ENCODE assay signal across 28 cellular contexts in the genomic region with DNA sequence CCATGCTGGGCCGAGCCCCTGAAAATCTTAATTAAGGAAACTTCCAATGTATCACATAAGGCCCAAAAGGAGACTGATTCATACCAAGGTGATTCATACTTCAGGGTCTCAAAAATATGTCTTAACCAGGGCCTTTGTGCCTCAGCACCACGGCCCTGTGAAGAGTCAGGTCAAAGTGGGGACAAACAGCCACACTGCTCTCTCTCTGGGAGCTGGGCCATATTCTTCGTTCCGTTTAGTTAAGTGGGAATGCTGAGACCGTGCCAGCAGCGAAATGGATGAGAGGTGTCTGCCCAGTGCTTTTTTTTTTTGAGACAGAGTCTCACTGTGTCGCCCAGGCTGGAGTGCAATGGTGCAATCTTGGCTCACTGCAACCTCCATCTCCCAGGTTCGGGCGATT. TPM values are rescaled to one million over a fixed set of nuclear protein-coding genes. Genes with fewer than 3 reads are reported as not detected.
A peak's percentile ranks its signal among the peaks of the same experiment; 100 is the strongest.
DNase-seq lines count a peak whose midpoint lies in the region; ATAC-seq and TF ChIP-seq lines count a peak whose summit lies in the region.
"Had no signal": no experiment of that assay in that cellular context is flagged by ENCODE, and none has a peak within 500 bp of the region (broad histone marks: within the 10 kb centered on the region; RNA-seq: fewer than 3 reads in every experiment).

No MANE protein-coding gene starts in this region.

- TF ChIP-seq CTCF in heart right ventricle (IDR thresholded peaks at IDR 0.05) = no peak
- TF ChIP-seq CTCF in sigmoid colon (IDR thresholded peaks at IDR 0.05) = no peak

- no peak overlapping the region for H2AFZ ChIP-seq in GM23248
- H2AFZ ChIP-seq: PC-9 had no signal

- no peak overlapping the region for H3K4me2 ChIP-seq in GM23248 (ENCODE audit: unreplicated experiment)
- H3K4me2 ChIP-seq: PC-9 had no signal

- peak; percentile 60 to 91 (median 78) for ATAC-seq in heart right ventricle
- no peak for ATAC-seq in HG03196 (IDR thresholded peaks at IDR 0.05; ENCODE audit: unreplicated experiment)
- ATAC-seq: activated CD4-positive, alpha-beta T cell treated with anti-CD3 and anti-CD28 coated beads for 36 hours; activated naive CD4-positive, alpha-beta T cell treated with anti-CD3 and anti-CD28 coated beads, Interleukin-2, amount 50 U/mL, for 72 hours; GM12878; K562; left colon; sciatic nerve had no signal

- no peaks in the 10 kb centered on the region for H3K79me2 ChIP-seq in GM23248 (ENCODE audit: insufficient read depth)

- no peak overlapping the region for H3K4me3 ChIP-seq in GM23248
- H3K4me3 ChIP-seq in heart right ventricle = no peak overlapping the region
- no peak overlapping the region for H3K4me3 ChIP-seq in sigmoid colon
- H3K4me3 ChIP-seq: GM12878, K562, PC-9, tibial nerve had no signal

- no peak for TF ChIP-seq POLR2A in sigmoid colon (IDR thresholded peaks at IDR 0.05)

- peak; percentile 50 for DNase-seq in GM23248
- DNase-seq in astrocyte of the hippocampus (ENCODE audit: low read depth, low spot score) = peak; percentile 67
- DNase-seq in heart right ventricle = peak; percentile 54 to 58
- DNase-seq in sigmoid colon = peak; percentile 85
- DNase-seq in DMS153 treated with DMSO at 0.1 percent for 48 hours (lab: John Stamatoyannopoulos, UW; ENCODE audit: unreplicated experiment) = no peak
- DNase-seq in NCI-H510A (lab: John Stamatoyannopoulos, UW) = no peak
- no peak for DNase-seq in stimulated activated naive CD4-positive, alpha-beta T cell treated with Interleukin-2 at 50 U/mL for 16 hours (lab: John Stamatoyannopoulos, UW)
- DNase-seq: activated CD4-positive, alpha-beta T cell treated with anti-CD3 and anti-CD28 coated beads for 36 hours; activated CD8-positive, alpha-beta memory T cell treated with anti-CD3 and anti-CD28 coated beads for 24 hours; CD8-positive, alpha-beta memory T cell; central memory CD4-positive, alpha-beta T cell; EL; erythroblast; H9; left colon; NCI-H1930; NCI-H526 treated with DMSO at 0.1 percent for 48 hours; PC-9; posterior cingulate gyrus; SHP77 treated with DMSO at 0.1 percent for 48 hours; stimulated activated CD4-positive, alpha-beta T cell treated with anti-CD3 and anti-CD28 coated beads, Interleukin-4, amount 100 ng/mL, for 1 hour; T-helper 9 cell had no signal

- no peaks in the 10 kb centered on the region for H4K20me1 ChIP-seq in GM23248 (ENCODE audit: insufficient read depth)

- in situ Hi-C loops in GM23248 (cut with MboI) = no loop called here

- H3K9me2 ChIP-seq in GM23248 (ENCODE audit: insufficient read depth) = no peaks in the 10 kb centered on the region

- intact Hi-C loops in heart right ventricle (cut with DNase I) = loop anchor here in 1 of 10 donors (2.0 kb wide), 1 partner anchor 14 kb away; no protein-coding TSS in a partner anchor
- intact Hi-C loops in sigmoid colon (cut with DNase I) = no loop called here

- H3K4me1 ChIP-seq in GM23248 (ENCODE audit: insufficient read depth) (peaks cover 25% of the 10 kb centered on the region), heart right ventricle (peaks cover 0 to 15% (median 6%) of the 10 kb centered on the region in 9 donors), sigmoid colon (peaks cover 0 to 27% (median 11%) of the 10 kb centered on the region in 4 donors)

- peaks cover 25% of the 10 kb centered on the region for H3F3A ChIP-seq in GM23248 (ENCODE audit: insufficient read depth)

- 59 to 64% methylated on average over 9 of the region's 9 CpGs for WGBS in GM23248 (ENCODE audit: low coverage in 1 of 2, low lambda C conversion rate in 2 of 2, missing lambda C conversion rate in 2 of 2), 2 experiments
- 56 to 62% methylated on average over 9 of the region's 9 CpGs for whole genome bisulfite sequencing in heart right ventricle, 2 donors
- 92 to 95% methylated on average over 9 of the region's 9 CpGs for WGBS in sigmoid colon, 2 donors

- H3K36me3 ChIP-seq in GM23248 (ENCODE audit: low read depth) = no peaks in the 10 kb centered on the region
- H3K36me3 ChIP-seq in heart right ventricle = no peaks in the 10 kb centered on the region
- no peaks in the 10 kb centered on the region for H3K36me3 ChIP-seq in sigmoid colon
- H3K36me3 ChIP-seq: tibial nerve had no signal

- no peak overlapping the region for H3K9ac ChIP-seq in GM23248

- H3K9me3 ChIP-seq in GM23248 (ENCODE audit: low read depth) (no peaks in the 10 kb centered on the region), heart right ventricle (no peaks in the 10 kb centered on the region), sigmoid colon (no peaks in the 10 kb centered on the region)
- H3K9me3 ChIP-seq: tibial nerve had no signal

- no peaks in the 10 kb centered on the region for H3K27me3 ChIP-seq in GM23248 (replicated peaks; ENCODE audit: insufficient read depth)
- H3K27me3 ChIP-seq in heart right ventricle = no peaks in the 10 kb centered on the region
- no peaks in the 10 kb centered on the region for H3K27me3 ChIP-seq in sigmoid colon
- H3K27me3 ChIP-seq: tibial nerve had no signal

- H3K27ac ChIP-seq in GM23248 = no peak overlapping the region
- H3K27ac ChIP-seq in heart right ventricle = peak overlapping the region in 4 of 10 donors; percentile 3 to 39 (median 12)
- peak overlapping the region; percentile 52 to 67 (median 53) for H3K27ac ChIP-seq in sigmoid colon
- H3K27ac ChIP-seq: PC-9, tibial nerve had no signal

- no peak for TF ChIP-seq EP300 in sigmoid colon (IDR thresholded peaks at IDR 0.05)

RNA-seq across cellular contexts. Expression of a gene that starts 9.3 kb away (rescaled TPM):
- total RNA-seq in GM23248 (2014; rRNA removed; shearing (Covaris generic)) = 301 and 318 TPM in 2 replicates
- 570 and 594 TPM in 2 replicates for polyA plus RNA-seq in GM23248 (2016; fragmentation: Nextera tagmentation; extraction: Ambion mirVana)
- 100 to 1,000 TPM; 133 to 348 (median 164) TPM for total RNA-seq in heart right ventricle
- 100 to 1,000 TPM; 567 to 626 TPM for polyA plus RNA-seq in heart right ventricle
- 1,000 to 10,000 TPM in 2 of 4 donors, 100 to 1,000 TPM in 2; 807 to 1,142 (median 1,007) TPM for total RNA-seq in sigmoid colon
- polyA plus RNA-seq in sigmoid colon = 1,000 to 10,000 TPM; 1,787 to 2,683 (median 1,800) TPM

Comparison
In these comparisons a context has a peak if more than half of its experiments do, and no peak if none do; other contexts are left out.
1. DNase-seq: peak in GM23248 (single experiment), astrocyte of the hippocampus (single experiment), heart right ventricle (2 of 2) and sigmoid colon (single experiment); none in DMS153 treated with DMSO at 0.1 percent for 48 hours (single experiment), NCI-H510A (single experiment) and stimulated activated naive CD4-positive, alpha-beta T cell treated with Interleukin-2 at 50 U/mL for 16 hours (single experiment).